Comparison of ENCODE assay signal across 1 cellular context in genomic region chr11:5369793-5370192, GRCh38.
TF ChIP-seq lines count a peak whose summit lies in the region.

No MANE protein-coding gene starts in this region.

TF ChIP-seq in GM23338, 12 proteins besides CTCF, POLR2A, EP300 and RAD21 (continued from another document):
- no peak for TF ChIP-seq REST (IDR thresholded peaks at IDR 0.05; ENCODE audit: unreplicated experiment)
- TF ChIP-seq JUNB (IDR thresholded peaks at IDR 0.05; ENCODE audit: unreplicated experiment): no peak
- no peak for TF ChIP-seq ZNF462 (CRISPR knock-in tag; IDR thresholded peaks at IDR 0.05)
- TF ChIP-seq ZNF331 (CRISPR knock-in tag; IDR thresholded peaks at IDR 0.05; ENCODE audit: low read depth): no peak
- TF ChIP-seq EZH2 (IDR thresholded peaks at IDR 0.05; ENCODE audit: low read depth, unreplicated experiment): no peak
